Comparison of ENCODE assay signal across 8 cellular contexts in the genomic region with DNA sequence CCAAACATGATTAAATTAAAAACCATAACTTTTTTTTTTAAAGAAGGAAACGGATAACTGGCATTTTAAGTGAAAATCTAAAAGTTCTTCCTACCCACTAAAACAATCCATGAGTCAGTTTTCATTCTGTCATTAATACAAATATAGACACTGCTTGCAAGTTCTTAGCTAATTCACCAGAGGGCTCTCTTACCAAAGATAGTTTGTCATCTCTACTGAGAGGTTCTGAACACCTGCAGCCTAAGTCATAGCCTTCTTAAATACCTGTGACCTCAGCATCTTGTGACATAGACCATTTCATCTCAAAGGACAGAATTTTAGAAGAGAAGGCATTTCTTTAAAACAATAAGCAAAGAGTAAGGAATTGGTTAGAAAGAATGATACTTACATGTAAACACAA.
DNase-seq lines count a peak whose midpoint lies in the region; ATAC-seq, FAIRE-seq and TF ChIP-seq lines count a peak whose summit lies in the region.

No MANE protein-coding gene starts in this region.

- TF ChIP-seq POLR2A in gastroesophageal sphincter (IDR thresholded peaks at IDR 0.05) (no peak), lower leg skin (IDR thresholded peaks at IDR 0.05) (no peak)

- WGBS in gastroesophageal sphincter (ENCODE audit: low coverage in 1 of 2), 2 donors, result 15 to 50% methylated on average over 1 of the region's 1 CpG
- 28 to 41% methylated on average over 1 of the region's 1 CpG for WGBS in lower leg skin, 2 donors

- peak; percentile 35 for DNase-seq in AG10803 (ENCODE audit: low read depth)
- DNase-seq in H4 (ENCODE audit: low spot score), result peak; percentile 15
- DNase-seq in RCC 7860 (ENCODE audit: low spot score), result peak; percentile 9
- no peak for DNase-seq in lower leg skin (ENCODE audit: low spot score in 2 of 2)
- DNase-seq in GF-D8 (lab: John Stamatoyannopoulos, UW), result no peak

- no peaks in the 10 kb centered on the region for H3K4me1 ChIP-seq in gastroesophageal sphincter

- FAIRE-seq in RCC 7860 (lab: Jason Lieb, UNC), result peak; percentile 4

- H3K4me3 ChIP-seq in AG10803 (ENCODE audit: low read length), result no peak overlapping the region
- H3K4me3 ChIP-seq in gastroesophageal sphincter, result no peak overlapping the region
- H3K4me3 ChIP-seq in lower leg skin (ENCODE audit: low read depth, poor library complexity, severe bottlenecking), result no peak overlapping the region

- no peak for TF ChIP-seq EP300 in gastroesophageal sphincter (IDR thresholded peaks at IDR 0.05)

- TF ChIP-seq CTCF in AG10803 (conservative IDR thresholded peaks at IDR 0.05; ENCODE audit: low read length), result peak; percentile 46
- TF ChIP-seq CTCF in gastroesophageal sphincter (IDR thresholded peaks at IDR 0.05), result peak in 3 of 4 experiments; percentile 6 to 20 (median 16)
- TF ChIP-seq CTCF in lower leg skin (IDR thresholded peaks at IDR 0.05), result no peak

- no peak for ATAC-seq in gastroesophageal sphincter
- no peak for ATAC-seq in GM19324 (IDR thresholded peaks at IDR 0.05; ENCODE audit: low FRiP score, unreplicated experiment)
- no peak for ATAC-seq in GM21737 (IDR thresholded peaks at IDR 0.05; ENCODE audit: unreplicated experiment)

- no peaks in the 10 kb centered on the region for H3K9me3 ChIP-seq in gastroesophageal sphincter

- intact Hi-C loops in lower leg skin (cut with DNase I; ENCODE audit: low total_unique reads), result no loop called here

- H3K36me3 ChIP-seq in gastroesophageal sphincter, result no peaks in the 10 kb centered on the region

- H3K27me3 ChIP-seq in gastroesophageal sphincter, result no peaks in the 10 kb centered on the region

- H3K27ac ChIP-seq in gastroesophageal sphincter, result no peak overlapping the region

Comparison
In these comparisons a context has a peak if more than half of its experiments do, and no peak if none do; other contexts are left out.
1. DNase-seq: peak in AG10803 (single experiment), H4 (single experiment) and RCC 7860 (single experiment); none in lower leg skin (0 of 2) and GF-D8 (single experiment).
2. CTCF ChIP-seq: peak in AG10803 (single experiment) and gastroesophageal sphincter (3 of 4); none in lower leg skin (0 of 3).